1 cellular context compared by ENCODE assay signal in genomic region chr11:78574386-78575381, GRCh38.
A peak's percentile ranks its signal among the peaks of the same experiment; 100 is the strongest.
TF ChIP-seq lines count a peak whose summit lies in the region.

Gene NARS2 (minus strand): TSS chr11:78574864. CDS start chr11:78574488, 376 bp downstream.

TF ChIP-seq in K562, 482 proteins besides CTCF, POLR2A, EP300 and RAD21 (continued from another document and continues in another):
- TF ChIP-seq RERE (CRISPR knock-in tag; IDR thresholded peaks at IDR 0.05; ENCODE audit: borderline replicate concordance) = 0 out of 2 replicates have a peak, but pooled peaks have one; percentile 65
- TF ChIP-seq PHTF2 (CRISPR knock-in tag; IDR thresholded peaks at IDR 0.05) = no peak
- no peak for TF ChIP-seq FOXM1 (IDR thresholded peaks at IDR 0.05; ENCODE audit: low read depth)
- no peak for TF ChIP-seq FOXM1 (CRISPR knock-in tag; IDR thresholded peaks at IDR 0.05; ENCODE audit: low read depth)
- no peak for TF ChIP-seq ATF6 (CRISPR knock-in tag; IDR thresholded peaks at IDR 0.05)
- TF ChIP-seq ARID3A (IDR thresholded peaks at IDR 0.05; ENCODE audit: borderline replicate concordance, low read depth, low read length) = no peak
- TF ChIP-seq NKRF (IDR thresholded peaks at IDR 0.05; ENCODE audit: borderline replicate concordance) = peak; percentile 94
- TF ChIP-seq HMGN3 (IDR thresholded peaks at IDR 0.05; ENCODE audit: borderline replicate concordance, extremely low read depth, insufficient read length, low read depth, low read length) = no peak
- TF ChIP-seq XRCC3 (IDR thresholded peaks at IDR 0.05) = no peak
- no peak for TF ChIP-seq EWSR1 (IDR thresholded peaks at IDR 0.05; ENCODE audit: borderline replicate concordance, low read depth, partially characterized antibody)
- no peak for TF ChIP-seq CAMTA2 (CRISPR knock-in tag; conservative IDR thresholded peaks at IDR 0.05)
- no peak for TF ChIP-seq SRSF9 (IDR thresholded peaks at IDR 0.05; ENCODE audit: borderline replicate concordance, low read depth, low read length)
- no peak for TF ChIP-seq HBP1 (CRISPR knock-in tag; IDR thresholded peaks at IDR 0.05)
- TF ChIP-seq JUNB (CRISPR knock-in tag; conservative IDR thresholded peaks at IDR 0.05) = peak; percentile 62
- TF ChIP-seq PRPF4 (IDR thresholded peaks at IDR 0.05; ENCODE audit: insufficient read depth, low read depth, low read length, poor library complexity, severe bottlenecking) = no peak
- no peak for TF ChIP-seq BCOR (IDR thresholded peaks at IDR 0.05)
- no peak for TF ChIP-seq RBM22 (IDR thresholded peaks at IDR 0.05; ENCODE audit: low read depth, low read length, poor library complexity, severe bottlenecking)
- TF ChIP-seq RBM25 (IDR thresholded peaks at IDR 0.05; ENCODE audit: low read depth, low read length, severe bottlenecking) = no peak
- TF ChIP-seq RBM17 (IDR thresholded peaks at IDR 0.05; ENCODE audit: borderline replicate concordance, low read depth, low read length) = no peak
- TF ChIP-seq MCM7 (IDR thresholded peaks at IDR 0.05) = no peak
- peak; percentile 71 for TF ChIP-seq PHF20 (IDR thresholded peaks at IDR 0.05; ENCODE audit: partially characterized antibody)
- TF ChIP-seq SRF (CRISPR knock-in tag; IDR thresholded peaks at IDR 0.05) = 0 out of 4 replicates have a peak, but pooled peaks of 1 of the 2 experiments have one; percentile 32
- TF ChIP-seq ZNF507 (tag; conservative IDR thresholded peaks at IDR 0.05) = no peak
- no peak for TF ChIP-seq ZNF232 (CRISPR knock-in tag; IDR thresholded peaks at IDR 0.05)
- no peak; the same call in 1 of the 2 replicates for TF ChIP-seq ZBTB40 (IDR thresholded peaks at IDR 0.05)
- TF ChIP-seq ZBTB40 (CRISPR knock-in tag; IDR thresholded peaks at IDR 0.05) = no peak
- no peak for TF ChIP-seq DEAF1 (CRISPR knock-in tag; IDR thresholded peaks at IDR 0.05)
- no peak for TF ChIP-seq NR2C2 (CRISPR knock-in tag; IDR thresholded peaks at IDR 0.05)
- no peak for TF ChIP-seq NR2C2 (tag; IDR thresholded peaks at IDR 0.05)
- peak; percentile 93 for TF ChIP-seq MAX (CRISPR knock-in tag; IDR thresholded peaks at IDR 0.05)
- TF ChIP-seq ID3 (CRISPR knock-in tag; IDR thresholded peaks at IDR 0.05) = no peak
- TF ChIP-seq ID3 (tag; IDR thresholded peaks at IDR 0.05) = no peak
- no peak for TF ChIP-seq ZNF431 (CRISPR knock-in tag; IDR thresholded peaks at IDR 0.05)
